Comparison of ENCODE assay signal across 18 cellular contexts in the genomic region with DNA sequence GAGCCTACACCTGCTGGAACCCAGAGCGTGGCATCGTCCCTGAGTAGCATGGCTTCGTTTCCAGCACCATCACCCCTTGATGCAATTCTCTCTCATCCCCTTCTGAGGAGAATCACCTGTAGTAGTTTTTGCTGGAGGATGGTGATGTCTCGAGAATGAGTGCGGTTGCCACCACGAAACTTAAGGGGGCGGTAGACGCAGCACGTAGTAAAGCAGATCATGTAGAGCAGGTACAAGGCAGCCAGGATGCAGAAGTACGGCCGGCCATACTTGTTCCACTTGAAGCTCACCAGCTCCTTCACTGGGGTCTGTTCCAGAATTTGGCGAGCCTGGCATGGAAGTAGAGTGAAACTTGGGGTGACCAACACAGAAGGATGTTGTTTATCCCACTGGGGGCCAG. TPM values are rescaled to one million over a fixed set of nuclear protein-coding genes. Genes with fewer than 3 reads are reported as not detected.
DNase-seq lines count a peak whose midpoint lies in the region; ATAC-seq and TF ChIP-seq lines count a peak whose summit lies in the region.
"Had no signal": no experiment of that assay in that cellular context is flagged by ENCODE, and none has a peak within 500 bp of the region (broad histone marks: within the 10 kb centered on the region; RNA-seq: fewer than 3 reads in every experiment).

No MANE protein-coding gene starts in this region.

- no peak overlapping the region for H3K4me3 ChIP-seq in GM12864 (ENCODE audit: low read depth, low read length)
- H3K4me3 ChIP-seq in WERI-Rb-1 (ENCODE audit: low read depth, low read length) = no peak overlapping the region
- H3K4me3 ChIP-seq in neutrophil (ENCODE audit: low read depth in 1 of 2, low read length in 1 of 2) = no peak overlapping the region

- ATAC-seq in HG02938 (IDR thresholded peaks at IDR 0.05; ENCODE audit: unreplicated experiment) (peak; percentile 64), left ventricle myocardium superior (no peak)
- ATAC-seq in naive thymus-derived CD8-positive, alpha-beta T cell = no peak
- ATAC-seq: effector memory CD8-positive, alpha-beta T cell had no signal

- TF ChIP-seq CTCF in GM12864 (IDR thresholded peaks at IDR 0.05; ENCODE audit: low read depth, low read length, missing control alignments) (peak; percentile 49), WERI-Rb-1 (IDR thresholded peaks at IDR 0.05; ENCODE audit: low read depth, low read length) (peak; percentile 44), neutrophil (IDR thresholded peaks at IDR 0.05) (no peak), osteocyte (IDR thresholded peaks at IDR 0.05) (no peak)

- H3K9me3 ChIP-seq in WERI-Rb-1 (ENCODE audit: severe bottlenecking) (no peaks in the 10 kb centered on the region), neutrophil (no peaks in the 10 kb centered on the region)

- intact Hi-C loops in left ventricle myocardium superior (cut with micrococcal nuclease) = no loop called here

- H3K9me3 Mint-ChIP-seq in naive thymus-derived CD8-positive, alpha-beta T cell = no peaks in the 10 kb centered on the region
- H3K9me3 Mint-ChIP-seq in osteocyte (ENCODE audit: unreplicated experiment) = no peaks in the 10 kb centered on the region
- H3K9me3 Mint-ChIP-seq: activated T-helper 2 cell treated with anti-CD3 and anti-CD28 coated beads, Interferon-gamma antibody, Interleukin-2, Interleukin-4, amounts not matched to agents 10 μg/mL and 5 μg/mL and 100 μg/mL, durations not matched to agents 14 hours and 24 hours and 36 hours; central memory CD8-positive, alpha-beta T cell; effector memory CD8-positive, alpha-beta T cell had no signal

- no peaks in the 10 kb centered on the region for H3K36me3 ChIP-seq in WERI-Rb-1
- H3K36me3 ChIP-seq in neutrophil = no peaks in the 10 kb centered on the region

- H3K4me1 Mint-ChIP-seq in naive thymus-derived CD8-positive, alpha-beta T cell = peaks cover 0 to 10% (median 0%) of the 10 kb centered on the region in 4 donors
- no peaks in the 10 kb centered on the region for H3K4me1 Mint-ChIP-seq in osteocyte (ENCODE audit: unreplicated experiment)
- H3K4me1 Mint-ChIP-seq: central memory CD8-positive, alpha-beta T cell had no signal

- no peak overlapping the region for H3K4me3 Mint-ChIP-seq in naive thymus-derived CD8-positive, alpha-beta T cell
- H3K4me3 Mint-ChIP-seq in osteocyte (ENCODE audit: unreplicated experiment) = no peak overlapping the region
- H3K4me3 Mint-ChIP-seq: CD14-positive monocyte; central memory CD8-positive, alpha-beta T cell; effector memory CD8-positive, alpha-beta T cell had no signal

- H3K4me1 ChIP-seq in neutrophil (ENCODE audit: control insufficient read depth in 1 of 2, insufficient read depth in 1 of 2, low read depth in 1 of 2, low read length in 1 of 2) = peaks cover 38 to 43% of the 10 kb centered on the region in 2 experiments

- H3K27ac Mint-ChIP-seq in naive thymus-derived CD8-positive, alpha-beta T cell = no peak overlapping the region
- no peak overlapping the region for H3K27ac Mint-ChIP-seq in osteocyte (ENCODE audit: unreplicated experiment)
- H3K27ac Mint-ChIP-seq: activated T-helper 2 cell treated with anti-CD3 and anti-CD28 coated beads, Interferon-gamma antibody, Interleukin-2, Interleukin-4, amounts not matched to agents 10 μg/mL and 5 μg/mL and 100 μg/mL, durations not matched to agents 14 hours and 24 hours and 36 hours; effector memory CD8-positive, alpha-beta T cell had no signal

- H3K27ac ChIP-seq in WERI-Rb-1 = no peak overlapping the region
- H3K27ac ChIP-seq in neutrophil = peak overlapping the region; percentile 98

- H3K27me3 Mint-ChIP-seq in naive thymus-derived CD8-positive, alpha-beta T cell = no peaks in the 10 kb centered on the region
- peaks cover 2% of the 10 kb centered on the region for H3K27me3 Mint-ChIP-seq in osteocyte (ENCODE audit: unreplicated experiment)

- POLR2A ChIA-PET in naive thymus-derived CD8-positive, alpha-beta T cell (lab: Charles Lee) = no interaction called here

- no peaks in the 10 kb centered on the region for H3K36me3 Mint-ChIP-seq in naive thymus-derived CD8-positive, alpha-beta T cell
- no peaks in the 10 kb centered on the region for H3K36me3 Mint-ChIP-seq in osteocyte (ENCODE audit: unreplicated experiment)

- no peaks in the 10 kb centered on the region for H3K27me3 ChIP-seq in WERI-Rb-1 (ENCODE audit: insufficient read depth, low read depth, severe bottlenecking)
- no peaks in the 10 kb centered on the region for H3K27me3 ChIP-seq in neutrophil

- DNase-seq in GM12864 (ENCODE audit: low read depth) = no peak
- no peak for DNase-seq in WERI-Rb-1
- no peak for DNase-seq in left ventricle myocardium superior
- no peak for DNase-seq in naive thymus-derived CD8-positive, alpha-beta T cell
- DNase-seq in osteocyte (ENCODE audit: extremely low spot score, unreplicated experiment) = no peak
- DNase-seq: amniotic stem cell; effector memory CD8-positive, alpha-beta T cell; hippocampal formation; NCI-H2081; NCI-H526 had no signal

RNA-seq across cellular contexts. Expression of a gene that starts 8.1 kb away (rescaled TPM):
- total RNA-seq in left ventricle myocardium superior (not detected), osteocyte (not detected in 2 replicates)
- total RNA-seq in naive thymus-derived CD8-positive, alpha-beta T cell = under 1 TPM in 1 of 2 experiments, not detected in 1; 0.30 TPM
- polyA plus RNA-seq in naive thymus-derived CD8-positive, alpha-beta T cell = not detected
- total RNA-seq: activated T-helper 2 cell treated with anti-CD3 and anti-CD28 coated beads, Interferon-gamma antibody, Interleukin-2, Interleukin-4, amounts not matched to agents 10 μg/mL and 5 μg/mL and 100 μg/mL, durations not matched to agents 14 hours and 24 hours and 36 hours; mucosa of gallbladder; omental fat pad had no signal
- polyA plus RNA-seq: CD14-positive monocyte had no signal

RNA-seq across cellular contexts. Expression of a gene that starts 13.9 kb away (rescaled TPM):
- total RNA-seq in left ventricle myocardium superior = not detected
- total RNA-seq in naive thymus-derived CD8-positive, alpha-beta T cell = not detected
- not detected for polyA plus RNA-seq in naive thymus-derived CD8-positive, alpha-beta T cell
- total RNA-seq in osteocyte = not detected in 2 replicates
- total RNA-seq: activated T-helper 2 cell treated with anti-CD3 and anti-CD28 coated beads, Interferon-gamma antibody, Interleukin-2, Interleukin-4, amounts not matched to agents 10 μg/mL and 5 μg/mL and 100 μg/mL, durations not matched to agents 14 hours and 24 hours and 36 hours; Daoy; mucosa of gallbladder; omental fat pad had no signal
- polyA plus RNA-seq: CD14-positive monocyte had no signal

RNA-seq across cellular contexts. Expression of a gene that starts 36.8 kb away (rescaled TPM):
- 0.27 TPM for total RNA-seq in left ventricle myocardium superior
- under 1 TPM; 0.47 to 0.70 TPM for total RNA-seq in naive thymus-derived CD8-positive, alpha-beta T cell
- polyA plus RNA-seq in naive thymus-derived CD8-positive, alpha-beta T cell = not detected
- 0.50 and 1.5 TPM in 2 replicates for total RNA-seq in osteocyte
- total RNA-seq: Daoy had no signal
- polyA plus RNA-seq: CD14-positive monocyte had no signal

RNA-seq across cellular contexts. Expression of a gene that starts 39.9 kb away (rescaled TPM):
- 0.05 TPM for total RNA-seq in left ventricle myocardium superior
- total RNA-seq in naive thymus-derived CD8-positive, alpha-beta T cell = not detected
- under 1 TPM in 1 of 3 donors, not detected in 2; 0.08 TPM for polyA plus RNA-seq in naive thymus-derived CD8-positive, alpha-beta T cell
- total RNA-seq in osteocyte = not detected in 2 replicates
- total RNA-seq: activated T-helper 2 cell treated with anti-CD3 and anti-CD28 coated beads, Interferon-gamma antibody, Interleukin-2, Interleukin-4, amounts not matched to agents 10 μg/mL and 5 μg/mL and 100 μg/mL, durations not matched to agents 14 hours and 24 hours and 36 hours; Daoy had no signal
- polyA plus RNA-seq: CD14-positive monocyte had no signal

Comparison
In these comparisons a context has a peak if more than half of its experiments do, and no peak if none do; other contexts are left out.
1. CTCF ChIP-seq: peak in GM12864 (single experiment) and WERI-Rb-1 (single experiment); none in neutrophil (single experiment) and osteocyte (single experiment).